In the genomic region with DNA sequence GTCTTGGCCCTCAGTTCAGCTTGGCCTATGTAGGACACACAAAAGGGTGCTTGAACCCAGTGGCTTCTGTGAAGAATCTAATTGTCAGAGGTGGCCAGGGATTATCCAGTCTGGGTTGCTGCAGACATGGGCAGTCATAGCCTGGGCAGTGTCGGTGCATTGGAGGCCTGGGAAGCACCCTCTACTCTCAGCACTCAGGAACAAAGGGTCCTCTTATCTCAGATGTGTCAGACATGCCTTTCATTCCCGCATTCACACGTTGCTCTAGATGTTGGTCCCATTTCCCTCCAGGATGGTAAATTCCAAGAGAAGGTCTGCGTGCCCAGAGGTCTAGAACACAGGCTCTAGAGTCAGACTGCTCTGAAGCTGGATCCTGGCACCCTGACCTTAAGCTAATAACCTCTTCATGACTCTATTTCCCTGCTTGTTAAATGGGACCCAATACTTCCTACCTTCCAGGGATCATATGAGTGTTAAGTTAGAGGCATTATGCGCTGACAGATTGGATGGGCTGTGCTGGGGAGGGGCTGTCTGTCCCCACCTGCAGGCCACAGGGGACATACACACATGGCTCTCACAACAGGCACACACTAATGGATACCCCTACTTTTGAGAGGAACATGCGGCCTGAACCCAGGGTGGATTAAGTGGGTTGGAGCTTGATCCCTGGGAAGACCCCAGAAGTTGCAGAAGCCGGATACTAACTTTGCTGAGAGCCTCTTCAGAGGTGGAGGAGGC, we compare ENCODE assay signal across 13 cellular contexts. TPM values are rescaled to one million over a fixed set of nuclear protein-coding genes. Genes with fewer than 3 reads are reported as not detected.
DNase-seq lines count a peak whose midpoint lies in the region; ATAC-seq and TF ChIP-seq lines count a peak whose summit lies in the region.
"Had no signal": no experiment of that assay in that cellular context is flagged by ENCODE, and none has a peak within 500 bp of the region (broad histone marks: within the 10 kb centered on the region; RNA-seq: fewer than 3 reads in every experiment).

No MANE protein-coding gene starts in this region.

- H3K18ac ChIP-seq in mesenchymal stem cell (ENCODE audit: low read depth in 1 of 2, low read length in 2 of 2): no peak overlapping the region

- H3K27me3 ChIP-seq in mesenchymal stem cell (ENCODE audit: control insufficient read depth in 1 of 2, insufficient read depth in 1 of 2, low read length in 2 of 2): peaks cover 0 to 4% of the 10 kb centered on the region in 2 experiments
- no peaks in the 10 kb centered on the region for H3K27me3 ChIP-seq in thyroid gland
- H3K27me3 ChIP-seq: SJCRH30 had no signal

- no peak overlapping the region for H2BK5ac ChIP-seq in mesenchymal stem cell (ENCODE audit: low read depth, low read length, poor library complexity, severe bottlenecking)

- H3K4me3 ChIP-seq in mesenchymal stem cell (ENCODE audit: insufficient read depth in 1 of 2, low read depth in 1 of 2, low read length in 2 of 2) (no peak overlapping the region), thyroid gland (replicated peaks in 1 of 3) (no peak overlapping the region)
- H3K4me3 ChIP-seq: SJCRH30 had no signal

- no peak overlapping the region for H3K23ac ChIP-seq in mesenchymal stem cell (ENCODE audit: low read length in 2 of 2)

- peaks cover 50% of the 10 kb centered on the region for H3K4me1 Mint-ChIP-seq in MCF 10A (ENCODE audit: insufficient read depth, unreplicated experiment)

- no peak for ATAC-seq in GM18498 (IDR thresholded peaks at IDR 0.05; ENCODE audit: unreplicated experiment)
- ATAC-seq in GM18511 (IDR thresholded peaks at IDR 0.05; ENCODE audit: unreplicated experiment): no peak

- H3K36me3 ChIP-seq in mesenchymal stem cell (ENCODE audit: control insufficient read depth in 1 of 2, insufficient read depth in 2 of 2, low read depth in 1 of 2, low read length in 2 of 2): no peaks in the 10 kb centered on the region
- H3K36me3 ChIP-seq in thyroid gland: no peaks in the 10 kb centered on the region
- H3K36me3 ChIP-seq: SJCRH30 had no signal

- H3K4me1 ChIP-seq in mesenchymal stem cell (ENCODE audit: control insufficient read depth, insufficient read depth, low read depth, low read length) (peaks cover 47% of the 10 kb centered on the region), thyroid gland (peaks cover 33 to 82% of the 10 kb centered on the region in 2 donors)

- no peak overlapping the region for H3K4me3 Mint-ChIP-seq in MCF 10A (ENCODE audit: unreplicated experiment)
- H3K4me3 Mint-ChIP-seq: nephron had no signal

- no peak overlapping the region for H2BK12ac ChIP-seq in mesenchymal stem cell (ENCODE audit: low read length in 2 of 2)

- no peaks in the 10 kb centered on the region for H3K9me3 Mint-ChIP-seq in MCF 10A (ENCODE audit: unreplicated experiment)
- H3K9me3 Mint-ChIP-seq: nephron had no signal

- no peak overlapping the region for H2AFZ ChIP-seq in mesenchymal stem cell (ENCODE audit: low read depth, low read length)

- H3K27ac Mint-ChIP-seq in MCF 10A (ENCODE audit: low read depth, unreplicated experiment): peak overlapping the region; percentile 73

- POLR2A ChIA-PET in MCF 10A (lab: Yijun Ruan, JAX): interaction anchor here (0.7 to 1.6 kb wide), 3 partner anchors 13 to 791 kb away, joined by 3 to 4 read pairs (median 3); no protein-coding TSS in a partner anchor

- no TSS peak for BruUV-seq in MCF 10A (replicated peaks; lab: Mats Ljungman, UMichigan)

- intact Hi-C loops in MCF 10A (cut with micrococcal nuclease) (loop anchor here (1.0 kb wide), 1 partner anchor 15 kb away; no protein-coding TSS in a partner anchor), thyroid gland (cut with DNase I) (no loop called here)

- no peaks in the 10 kb centered on the region for H3K27me3 Mint-ChIP-seq in MCF 10A (ENCODE audit: insufficient read depth, unreplicated experiment)

- no peaks in the 10 kb centered on the region for H3K79me1 ChIP-seq in mesenchymal stem cell (replicated peaks; ENCODE audit: low read length, poor library complexity, severe bottlenecking)

- 84% methylated on average over 6 of the region's 7 CpGs for WGBS in mesenchymal stem cell
- WGBS in thyroid gland, 2 donors: 90 to 95% methylated on average over 7 of the region's 7 CpGs

- H4K8ac ChIP-seq in mesenchymal stem cell (ENCODE audit: low read length): no peak overlapping the region

- peaks cover 6% of the 10 kb centered on the region for H3K36me3 Mint-ChIP-seq in MCF 10A (ENCODE audit: insufficient read depth, unreplicated experiment)

- TF ChIP-seq CTCF in MCF 10A (IDR thresholded peaks at IDR 0.05; ENCODE audit: unreplicated experiment) (no peak), thyroid gland (IDR thresholded peaks at IDR 0.05) (no peak)

- H3K4me2 ChIP-seq in mesenchymal stem cell (ENCODE audit: low read length, poor library complexity, severe bottlenecking): no peak overlapping the region

- H3K27ac ChIP-seq in mesenchymal stem cell (ENCODE audit: low read length, poor library complexity, severe bottlenecking): no peak overlapping the region
- peak overlapping the region; percentile 54 to 86 (median 63) for H3K27ac ChIP-seq in thyroid gland
- H3K27ac ChIP-seq: SJCRH30 had no signal

- peak overlapping the region; percentile 21 for H2AK5ac ChIP-seq in mesenchymal stem cell (ENCODE audit: low read length, severe bottlenecking)

- CTCF ChIA-PET in MCF 10A (lab: Yijun Ruan, JAX): interaction anchor here (0.6 to 1.2 kb wide), 6 partner anchors 15 to 497 kb away, joined by 3 to 6 read pairs (median 3); a partner anchor contains a TSS

- DNase-seq in DMS53 (lab: John Stamatoyannopoulos, UW) (peak; percentile 81), DMS53 treated with DMSO at 0.1 percent for 48 hours (lab: John Stamatoyannopoulos, UW; ENCODE audit: unreplicated experiment) (no peak), MCF 10A (ENCODE audit: unreplicated experiment) (no peak), mesenchymal stem cell (no peak), thyroid gland (no peak), NCI-H146 (lab: John Stamatoyannopoulos, UW) (no peak)
- DNase-seq: activated T-cell treated with anti-CD3 and anti-CD28 coated beads for 4 hours, DMS79 treated with DMSO at 0.1 percent for 48 hours, SJCRH30 had no signal

- no peak overlapping the region for H3K4ac ChIP-seq in mesenchymal stem cell (ENCODE audit: low read depth in 1 of 2, low read length in 2 of 2)

- no peak overlapping the region for H4K91ac ChIP-seq in mesenchymal stem cell (ENCODE audit: low read length)

- H3K9ac ChIP-seq in mesenchymal stem cell (ENCODE audit: low read length): no peak overlapping the region

- H2BK15ac ChIP-seq in mesenchymal stem cell (ENCODE audit: low read depth, poor library complexity, severe bottlenecking): no peak overlapping the region

- H3K9me3 ChIP-seq in mesenchymal stem cell (ENCODE audit: control insufficient read depth, low read length) (no peaks in the 10 kb centered on the region), thyroid gland (no peaks in the 10 kb centered on the region)
- H3K9me3 ChIP-seq: SJCRH30 had no signal

- no peak for TF ChIP-seq POLR2A in thyroid gland (IDR thresholded peaks at IDR 0.05)

- H2BK120ac ChIP-seq in mesenchymal stem cell (ENCODE audit: low read depth, low read length): no peak overlapping the region

- no peak overlapping the region for H3K14ac ChIP-seq in mesenchymal stem cell (ENCODE audit: low read length in 2 of 2)

RNA-seq across cellular contexts. Expression of a gene that starts 16.5 kb away (rescaled TPM):
- 0.58 and 0.66 TPM in 2 replicates for total RNA-seq in MCF 10A (2022)
- 0.15 TPM for polyA plus RNA-seq in mesenchymal stem cell (2013, experiment 1 of 2)
- 0.15 TPM for polyA plus RNA-seq in mesenchymal stem cell (2013, experiment 2 of 2)
- total RNA-seq in thyroid gland: not detected
- total RNA-seq: LHCN-M2 had no signal
